In genomic region chr7:2936301-2936700, GRCh38 we compare ENCODE assay signal across 19 cellular contexts.
A peak's percentile ranks its signal among the peaks of the same experiment; 100 is the strongest.
DNase-seq lines count a peak whose midpoint lies in the region; ATAC-seq and TF ChIP-seq lines count a peak whose summit lies in the region.
"Had no signal": no experiment of that assay in that cellular context is flagged by ENCODE, and none has a peak within 500 bp of the region (broad histone marks: within the 10 kb centered on the region; RNA-seq: fewer than 3 reads in every experiment).

No MANE protein-coding gene starts in this region.

- no peaks in the 10 kb centered on the region for H3K79me2 ChIP-seq in hepatocyte

- intact Hi-C loops in activated CD8-positive, alpha-beta T cell treated with anti-CD3 and anti-CD28 coated beads for 36 hours (cut with micrococcal nuclease): no loop called here
- intact Hi-C loops in left ventricle myocardium superior (cut with micrococcal nuclease): no loop called here
- intact Hi-C loops in right cardiac atrium (cut with DNase I): no loop called here

- WGBS in right cardiac atrium: 89% methylated on average over 8 of the region's 8 CpGs
- WGBS in hepatocyte (ENCODE audit: low lambda C conversion rate, missing lambda C conversion rate): 96% methylated on average over 8 of the region's 8 CpGs

- H3K9me3 ChIP-seq in right cardiac atrium (ENCODE audit: control insufficient read depth, low read length) (no peaks in the 10 kb centered on the region), hepatocyte (ENCODE audit: low read depth) (no peaks in the 10 kb centered on the region)
- H3K9me3 ChIP-seq: MG63 had no signal

- no peak for ATAC-seq in activated CD8-positive, alpha-beta T cell treated with anti-CD3 and anti-CD28 coated beads, Interleukin-2, amount 10 ng/mL, durations not matched to agents 7 days and 5 days
- no peak for ATAC-seq in activated CD8-positive, alpha-beta T cell treated with anti-CD3 and anti-CD28 coated beads for 36 hours
- no peak for ATAC-seq in left ventricle myocardium superior
- ATAC-seq in right cardiac atrium: no peak
- ATAC-seq in GM21526 (IDR thresholded peaks at IDR 0.05; ENCODE audit: low FRiP score, unreplicated experiment): no peak
- ATAC-seq: PC-3 had no signal

- H3K27me3 ChIP-seq in right cardiac atrium (ENCODE audit: control insufficient read depth, insufficient read depth): no peaks in the 10 kb centered on the region
- H3K27me3 ChIP-seq in hepatocyte: no peaks in the 10 kb centered on the region

- no peak for DNase-seq in activated CD8-positive, alpha-beta T cell treated with anti-CD3 and anti-CD28 coated beads, Interleukin-2, amount 10 ng/mL, durations not matched to agents 7 days and 5 days
- no peak for DNase-seq in activated CD8-positive, alpha-beta T cell treated with anti-CD3 and anti-CD28 coated beads for 36 hours
- DNase-seq in left ventricle myocardium superior (peak; percentile 8), right cardiac atrium (no peak), mesenteric fat pad (ENCODE audit: low spot score) (peak; percentile 74), A172 (ENCODE audit: low spot score) (no peak), hepatocyte (ENCODE audit: low spot score) (no peak)
- DNase-seq: CD4-positive, alpha-beta T cell; GM23248; HCEC 1CT; Kasumi-1; MG63; NCI-H1048; NCI-H1436; NCI-H1930; NCI-H226; NCI-H524 treated with DMSO at 0.1 percent for 48 hours; PC-3 had no signal

- H3K4me2 ChIP-seq in hepatocyte: no peak overlapping the region

- H3K27me3 Mint-ChIP-seq in activated CD8-positive, alpha-beta T cell treated with anti-CD3 and anti-CD28 coated beads, Interleukin-2, amount 10 ng/mL, durations not matched to agents 7 days and 5 days (ENCODE audit: low read depth): no peaks in the 10 kb centered on the region
- no peaks in the 10 kb centered on the region for H3K27me3 Mint-ChIP-seq in activated CD8-positive, alpha-beta T cell treated with anti-CD3 and anti-CD28 coated beads for 36 hours
- H3K27me3 Mint-ChIP-seq: CD4-positive, alpha-beta T cell had no signal

- no peaks in the 10 kb centered on the region for H4K20me1 ChIP-seq in hepatocyte (ENCODE audit: insufficient read depth, poor library complexity, severe bottlenecking)

- no peak overlapping the region for H2AFZ ChIP-seq in hepatocyte
- H2AFZ ChIP-seq: GM23248 had no signal

- POLR2A ChIA-PET in activated CD8-positive, alpha-beta T cell treated with anti-CD3 and anti-CD28 coated beads, Interleukin-2, amount 10 ng/mL, durations not matched to agents 7 days and 5 days (lab: Charles Lee): no interaction called here
- POLR2A ChIA-PET in activated CD8-positive, alpha-beta T cell treated with anti-CD3 and anti-CD28 coated beads for 36 hours (lab: Charles Lee): no interaction called here

- no peaks in the 10 kb centered on the region for H3K36me3 ChIP-seq in hepatocyte (replicated peaks; ENCODE audit: insufficient read depth, low read depth)
- H3K36me3 ChIP-seq: MG63 had no signal

- CTCF ChIA-PET in activated CD8-positive, alpha-beta T cell treated with anti-CD3 and anti-CD28 coated beads, Interleukin-2, amount 10 ng/mL, durations not matched to agents 7 days and 5 days (lab: Charles Lee): no interaction called here
- CTCF ChIA-PET in activated CD8-positive, alpha-beta T cell treated with anti-CD3 and anti-CD28 coated beads for 36 hours (lab: Charles Lee): interaction anchor here (1.6 to 1.8 kb wide), 2 partner anchors 12 to 71 kb away, joined by 3 to 6 read pairs; no protein-coding TSS in a partner anchor

- H3K27ac ChIP-seq in right cardiac atrium (ENCODE audit: low read length) (no peak overlapping the region), hepatocyte (no peak overlapping the region)
- H3K27ac ChIP-seq: GM23248 had no signal

- no peaks in the 10 kb centered on the region for H3K9me3 Mint-ChIP-seq in activated CD8-positive, alpha-beta T cell treated with anti-CD3 and anti-CD28 coated beads, Interleukin-2, amount 10 ng/mL, durations not matched to agents 7 days and 5 days (ENCODE audit: insufficient read depth)
- H3K9me3 Mint-ChIP-seq in activated CD8-positive, alpha-beta T cell treated with anti-CD3 and anti-CD28 coated beads for 36 hours: no peaks in the 10 kb centered on the region
- H3K9me3 Mint-ChIP-seq: CD4-positive, alpha-beta T cell had no signal

- no peaks in the 10 kb centered on the region for H3K9me2 ChIP-seq in hepatocyte (replicated peaks; ENCODE audit: insufficient read depth)

- H3K4me3 ChIP-seq in right cardiac atrium (ENCODE audit: low read length) (no peak overlapping the region), hepatocyte (no peak overlapping the region)
- H3K4me3 ChIP-seq: GM23248, MG63 had no signal

- peak overlapping the region; percentile 43 for H3K27ac Mint-ChIP-seq in activated CD8-positive, alpha-beta T cell treated with anti-CD3 and anti-CD28 coated beads, Interleukin-2, amount 10 ng/mL, durations not matched to agents 7 days and 5 days
- no peak overlapping the region for H3K27ac Mint-ChIP-seq in activated CD8-positive, alpha-beta T cell treated with anti-CD3 and anti-CD28 coated beads for 36 hours
- H3K27ac Mint-ChIP-seq: CD4-positive, alpha-beta T cell had no signal

- H3K4me1 ChIP-seq in right cardiac atrium (ENCODE audit: control insufficient read depth, insufficient read depth, low read length) (no peaks in the 10 kb centered on the region), hepatocyte (ENCODE audit: insufficient read depth) (no peaks in the 10 kb centered on the region)

- no peak overlapping the region for H3K4me3 Mint-ChIP-seq in activated CD8-positive, alpha-beta T cell treated with anti-CD3 and anti-CD28 coated beads, Interleukin-2, amount 10 ng/mL, durations not matched to agents 7 days and 5 days
- no peak overlapping the region for H3K4me3 Mint-ChIP-seq in activated CD8-positive, alpha-beta T cell treated with anti-CD3 and anti-CD28 coated beads for 36 hours
- H3K4me3 Mint-ChIP-seq: CD4-positive, alpha-beta T cell had no signal

- H3K4me1 Mint-ChIP-seq in activated CD8-positive, alpha-beta T cell treated with anti-CD3 and anti-CD28 coated beads, Interleukin-2, amount 10 ng/mL, durations not matched to agents 7 days and 5 days (ENCODE audit: low read depth): peaks cover 11% of the 10 kb centered on the region
- H3K4me1 Mint-ChIP-seq in activated CD8-positive, alpha-beta T cell treated with anti-CD3 and anti-CD28 coated beads for 36 hours (ENCODE audit: low read depth): peaks cover 16% of the 10 kb centered on the region

- H3K36me3 Mint-ChIP-seq in activated CD8-positive, alpha-beta T cell treated with anti-CD3 and anti-CD28 coated beads, Interleukin-2, amount 10 ng/mL, durations not matched to agents 7 days and 5 days (ENCODE audit: low read depth): peaks cover 78% of the 10 kb centered on the region
- H3K36me3 Mint-ChIP-seq in activated CD8-positive, alpha-beta T cell treated with anti-CD3 and anti-CD28 coated beads for 36 hours (ENCODE audit: low read depth): peaks cover 57% of the 10 kb centered on the region

- no peak for TF ChIP-seq CTCF in activated CD8-positive, alpha-beta T cell treated with anti-CD3 and anti-CD28 coated beads for 36 hours (IDR thresholded peaks at IDR 0.05)
- no peak for TF ChIP-seq CTCF in hepatocyte (IDR thresholded peaks at IDR 0.05; ENCODE audit: poor library complexity)

Comparison
In these comparisons a context has a peak if more than half of its experiments do, and no peak if none do; other contexts are left out.
1. DNase-seq: peak in left ventricle myocardium superior (single experiment) and mesenteric fat pad (single experiment); none in activated CD8-positive, alpha-beta T cell treated with anti-CD3 and anti-CD28 coated beads, Interleukin-2, amount 10 ng/mL, durations not matched to agents 7 days and 5 days (single experiment), activated CD8-positive, alpha-beta T cell treated with anti-CD3 and anti-CD28 coated beads for 36 hours (single experiment), right cardiac atrium (0 of 3), A172 (single experiment) and hepatocyte (single experiment).